Comparison of ENCODE assay signal across 1 cellular context in the genomic region with DNA sequence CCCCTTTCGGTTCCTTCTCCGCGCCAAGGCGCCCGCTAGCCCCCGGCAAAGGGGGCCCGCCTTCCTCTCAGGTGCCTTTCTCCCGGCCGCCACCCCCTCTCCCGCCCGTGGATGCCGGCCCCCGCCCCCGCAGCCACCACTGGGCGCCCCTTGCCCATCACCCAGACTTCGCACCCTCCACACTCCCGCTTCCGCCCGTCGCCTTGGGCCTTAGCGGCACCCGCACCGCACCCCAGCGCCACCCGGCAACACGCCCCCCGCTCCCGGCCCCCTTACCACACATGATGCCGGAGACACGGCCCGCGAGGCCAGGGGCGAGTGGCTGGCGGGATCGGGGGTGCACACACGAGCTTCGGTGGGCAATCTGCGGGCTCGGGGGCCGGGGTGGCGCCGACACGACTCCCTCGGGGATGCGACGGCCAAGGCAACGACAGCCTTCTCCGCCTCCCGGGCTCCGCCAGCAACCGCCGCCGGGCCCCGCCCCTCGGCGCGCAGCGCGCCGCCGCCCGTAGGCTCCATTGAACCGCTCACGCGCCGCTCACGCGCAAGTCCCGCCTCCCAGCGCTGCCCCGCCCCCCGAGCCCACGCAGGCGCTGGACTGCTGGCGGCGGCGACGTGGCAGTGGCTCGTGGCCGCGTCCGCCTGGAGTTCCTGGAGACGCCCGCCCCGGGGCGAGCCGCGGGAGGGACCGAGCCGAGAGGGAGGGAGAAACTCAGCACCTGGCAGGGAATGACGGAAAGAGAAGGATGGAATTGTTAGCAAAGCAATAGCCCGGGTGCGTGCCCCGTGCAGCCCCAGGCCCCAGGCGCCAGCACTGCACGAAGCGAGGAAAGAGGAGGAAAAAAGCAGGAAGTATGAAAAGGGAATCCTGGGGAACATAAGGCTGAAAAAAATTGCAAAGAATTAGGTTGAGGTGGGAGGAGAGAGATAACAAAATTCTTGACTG.
TF ChIP-seq lines count a peak whose summit lies in the region.

A gene (minus strand): TSS at position 439 of the 946 bp plus-strand sequence. CDS start 156 bp downstream, at position 283.

TF ChIP-seq in K562, 482 proteins besides CTCF, POLR2A, EP300 and RAD21 (continued from another document and continues in another):
- TF ChIP-seq ZNF766 (CRISPR knock-in tag; conservative IDR thresholded peaks at IDR 0.05) (peak; percentile 67; the same call in 1 of the 2 replicates), TEAD1 (CRISPR knock-in tag; IDR thresholded peaks at IDR 0.05) (peak in 1 of 2 experiments; percentile 68; a peak in 2 of 4 replicates), SIN3B (IDR thresholded peaks at IDR 0.05; ENCODE audit: low read depth) (0 out of 2 replicates have a peak, but pooled peaks have one; percentile 30), ZNF778 (CRISPR knock-in tag; IDR thresholded peaks at IDR 0.05) (no peak), GATAD2B (IDR thresholded peaks at IDR 0.05; ENCODE audit: borderline replicate concordance) (peak; percentile 94), PHF20 (IDR thresholded peaks at IDR 0.05; ENCODE audit: partially characterized antibody) (peak; percentile 33), ZNF232 (CRISPR knock-in tag; IDR thresholded peaks at IDR 0.05) (peak; percentile 75; the same call in 1 of the 2 replicates), NONO (IDR thresholded peaks at IDR 0.05; ENCODE audit: low read depth in 2 of 2, low read length in 1 of 2) (peak; percentile 33 to 75; a peak in 2 of 4 replicates), SRF (CRISPR knock-in tag; IDR thresholded peaks at IDR 0.05) (peak in 1 of 2 experiments; percentile 54; a peak in 1 of 4 replicates), NEUROD1 (IDR thresholded peaks at IDR 0.05; ENCODE audit: borderline replicate concordance, low read depth, low read length, partially characterized antibody) (peak; percentile 56), RBBP5 (IDR thresholded peaks at IDR 0.05; ENCODE audit: borderline replicate concordance, insufficient read depth, low read length, poor library complexity, severe bottlenecking) (peak; percentile 74), NFATC3 (IDR thresholded peaks at IDR 0.05) (0 out of 2 replicates have a peak, but pooled peaks have one; percentile 25), ZBTB1 (CRISPR knock-in tag; IDR thresholded peaks at IDR 0.05; ENCODE audit: borderline replicate concordance, low read depth) (peak; percentile 50; the same call in 1 of the 2 replicates), CTBP1 (IDR thresholded peaks at IDR 0.05; ENCODE audit: borderline replicate concordance) (peak; percentile 93), SMC3 (conservative IDR thresholded peaks at IDR 0.05; ENCODE audit: insufficient read depth, low read depth, low read length) (no peak), BCOR (IDR thresholded peaks at IDR 0.05) (0 out of 2 replicates have a peak, but pooled peaks have one; percentile 13), SOX6 (IDR thresholded peaks at IDR 0.05) (peak; percentile 43; the same call in 1 of the 2 replicates), PHB2 (IDR thresholded peaks at IDR 0.05; ENCODE audit: low read depth) (no peak), POLR2B (IDR thresholded peaks at IDR 0.05; ENCODE audit: low read depth, partially characterized antibody) (peak; percentile 89), CREM (IDR thresholded peaks at IDR 0.05; ENCODE audit: low read depth) (peak; percentile 79), SMARCA4 (IDR thresholded peaks at IDR 0.05) (peak; percentile 32; the same call in 1 of the 2 replicates), PHF8 (IDR thresholded peaks at IDR 0.05; ENCODE audit: borderline replicate concordance, low read length) (peak; percentile 89), TAF9B (IDR thresholded peaks at IDR 0.05; ENCODE audit: partially characterized antibody) (peak; percentile 49)
- TF ChIP-seq, protein P1, sequence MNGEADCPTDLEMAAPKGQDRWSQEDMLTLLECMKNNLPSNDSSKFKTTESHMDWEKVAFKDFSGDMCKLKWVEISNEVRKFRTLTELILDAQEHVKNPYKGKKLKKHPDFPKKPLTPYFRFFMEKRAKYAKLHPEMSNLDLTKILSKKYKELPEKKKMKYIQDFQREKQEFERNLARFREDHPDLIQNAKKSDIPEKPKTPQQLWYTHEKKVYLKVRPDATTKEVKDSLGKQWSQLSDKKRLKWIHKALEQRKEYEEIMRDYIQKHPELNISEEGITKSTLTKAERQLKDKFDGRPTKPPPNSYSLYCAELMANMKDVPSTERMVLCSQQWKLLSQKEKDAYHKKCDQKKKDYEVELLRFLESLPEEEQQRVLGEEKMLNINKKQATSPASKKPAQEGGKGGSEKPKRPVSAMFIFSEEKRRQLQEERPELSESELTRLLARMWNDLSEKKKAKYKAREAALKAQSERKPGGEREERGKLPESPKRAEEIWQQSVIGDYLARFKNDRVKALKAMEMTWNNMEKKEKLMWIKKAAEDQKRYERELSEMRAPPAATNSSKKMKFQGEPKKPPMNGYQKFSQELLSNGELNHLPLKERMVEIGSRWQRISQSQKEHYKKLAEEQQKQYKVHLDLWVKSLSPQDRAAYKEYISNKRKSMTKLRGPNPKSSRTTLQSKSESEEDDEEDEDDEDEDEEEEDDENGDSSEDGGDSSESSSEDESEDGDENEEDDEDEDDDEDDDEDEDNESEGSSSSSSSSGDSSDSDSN (IDR thresholded peaks at IDR 0.05; ENCODE audit: borderline replicate concordance in 1 of 2, low read depth in 2 of 2, low read length in 2 of 2), result 0 out of 4 replicates have a peak, but pooled peaks of 1 of the 2 experiments have one; percentile 35
- TF ChIP-seq, protein P2, sequence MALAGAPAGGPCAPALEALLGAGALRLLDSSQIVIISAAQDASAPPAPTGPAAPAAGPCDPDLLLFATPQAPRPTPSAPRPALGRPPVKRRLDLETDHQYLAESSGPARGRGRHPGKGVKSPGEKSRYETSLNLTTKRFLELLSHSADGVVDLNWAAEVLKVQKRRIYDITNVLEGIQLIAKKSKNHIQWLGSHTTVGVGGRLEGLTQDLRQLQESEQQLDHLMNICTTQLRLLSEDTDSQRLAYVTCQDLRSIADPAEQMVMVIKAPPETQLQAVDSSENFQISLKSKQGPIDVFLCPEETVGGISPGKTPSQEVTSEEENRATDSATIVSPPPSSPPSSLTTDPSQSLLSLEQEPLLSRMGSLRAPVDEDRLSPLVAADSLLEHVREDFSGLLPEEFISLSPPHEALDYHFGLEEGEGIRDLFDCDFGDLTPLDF (CRISPR knock-in tag; IDR thresholded peaks at IDR 0.05), result peak; percentile 76
- TF ChIP-seq, protein P3, sequence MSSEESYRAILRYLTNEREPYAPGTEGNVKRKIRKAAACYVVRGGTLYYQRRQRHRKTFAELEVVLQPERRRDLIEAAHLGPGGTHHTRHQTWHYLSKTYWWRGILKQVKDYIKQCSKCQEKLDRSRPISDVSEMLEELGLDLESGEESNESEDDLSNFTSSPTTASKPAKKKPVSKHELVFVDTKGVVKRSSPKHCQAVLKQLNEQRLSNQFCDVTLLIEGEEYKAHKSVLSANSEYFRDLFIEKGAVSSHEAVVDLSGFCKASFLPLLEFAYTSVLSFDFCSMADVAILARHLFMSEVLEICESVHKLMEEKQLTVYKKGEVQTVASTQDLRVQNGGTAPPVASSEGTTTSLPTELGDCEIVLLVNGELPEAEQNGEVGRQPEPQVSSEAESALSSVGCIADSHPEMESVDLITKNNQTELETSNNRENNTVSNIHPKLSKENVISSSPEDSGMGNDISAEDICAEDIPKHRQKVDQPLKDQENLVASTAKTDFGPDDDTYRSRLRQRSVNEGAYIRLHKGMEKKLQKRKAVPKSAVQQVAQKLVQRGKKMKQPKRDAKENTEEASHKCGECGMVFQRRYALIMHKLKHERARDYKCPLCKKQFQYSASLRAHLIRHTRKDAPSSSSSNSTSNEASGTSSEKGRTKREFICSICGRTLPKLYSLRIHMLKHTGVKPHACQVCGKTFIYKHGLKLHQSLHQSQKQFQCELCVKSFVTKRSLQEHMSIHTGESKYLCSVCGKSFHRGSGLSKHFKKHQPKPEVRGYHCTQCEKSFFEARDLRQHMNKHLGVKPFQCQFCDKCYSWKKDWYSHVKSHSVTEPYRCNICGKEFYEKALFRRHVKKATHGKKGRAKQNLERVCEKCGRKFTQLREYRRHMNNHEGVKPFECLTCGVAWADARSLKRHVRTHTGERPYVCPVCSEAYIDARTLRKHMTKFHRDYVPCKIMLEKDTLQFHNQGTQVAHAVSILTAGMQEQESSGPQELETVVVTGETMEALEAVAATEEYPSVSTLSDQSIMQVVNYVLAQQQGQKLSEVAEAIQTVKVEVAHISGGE (CRISPR knock-in tag; IDR thresholded peaks at IDR 0.05), result 0 out of 6 replicates have a peak, but pooled peaks of 1 of the 3 experiments have one; percentile 16
- TF ChIP-seq, protein P4, sequence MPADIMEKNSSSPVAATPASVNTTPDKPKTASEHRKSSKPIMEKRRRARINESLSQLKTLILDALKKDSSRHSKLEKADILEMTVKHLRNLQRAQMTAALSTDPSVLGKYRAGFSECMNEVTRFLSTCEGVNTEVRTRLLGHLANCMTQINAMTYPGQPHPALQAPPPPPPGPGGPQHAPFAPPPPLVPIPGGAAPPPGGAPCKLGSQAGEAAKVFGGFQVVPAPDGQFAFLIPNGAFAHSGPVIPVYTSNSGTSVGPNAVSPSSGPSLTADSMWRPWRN (IDR thresholded peaks at IDR 0.05; ENCODE audit: low read depth), result no peak
- TF ChIP-seq, protein P5, sequence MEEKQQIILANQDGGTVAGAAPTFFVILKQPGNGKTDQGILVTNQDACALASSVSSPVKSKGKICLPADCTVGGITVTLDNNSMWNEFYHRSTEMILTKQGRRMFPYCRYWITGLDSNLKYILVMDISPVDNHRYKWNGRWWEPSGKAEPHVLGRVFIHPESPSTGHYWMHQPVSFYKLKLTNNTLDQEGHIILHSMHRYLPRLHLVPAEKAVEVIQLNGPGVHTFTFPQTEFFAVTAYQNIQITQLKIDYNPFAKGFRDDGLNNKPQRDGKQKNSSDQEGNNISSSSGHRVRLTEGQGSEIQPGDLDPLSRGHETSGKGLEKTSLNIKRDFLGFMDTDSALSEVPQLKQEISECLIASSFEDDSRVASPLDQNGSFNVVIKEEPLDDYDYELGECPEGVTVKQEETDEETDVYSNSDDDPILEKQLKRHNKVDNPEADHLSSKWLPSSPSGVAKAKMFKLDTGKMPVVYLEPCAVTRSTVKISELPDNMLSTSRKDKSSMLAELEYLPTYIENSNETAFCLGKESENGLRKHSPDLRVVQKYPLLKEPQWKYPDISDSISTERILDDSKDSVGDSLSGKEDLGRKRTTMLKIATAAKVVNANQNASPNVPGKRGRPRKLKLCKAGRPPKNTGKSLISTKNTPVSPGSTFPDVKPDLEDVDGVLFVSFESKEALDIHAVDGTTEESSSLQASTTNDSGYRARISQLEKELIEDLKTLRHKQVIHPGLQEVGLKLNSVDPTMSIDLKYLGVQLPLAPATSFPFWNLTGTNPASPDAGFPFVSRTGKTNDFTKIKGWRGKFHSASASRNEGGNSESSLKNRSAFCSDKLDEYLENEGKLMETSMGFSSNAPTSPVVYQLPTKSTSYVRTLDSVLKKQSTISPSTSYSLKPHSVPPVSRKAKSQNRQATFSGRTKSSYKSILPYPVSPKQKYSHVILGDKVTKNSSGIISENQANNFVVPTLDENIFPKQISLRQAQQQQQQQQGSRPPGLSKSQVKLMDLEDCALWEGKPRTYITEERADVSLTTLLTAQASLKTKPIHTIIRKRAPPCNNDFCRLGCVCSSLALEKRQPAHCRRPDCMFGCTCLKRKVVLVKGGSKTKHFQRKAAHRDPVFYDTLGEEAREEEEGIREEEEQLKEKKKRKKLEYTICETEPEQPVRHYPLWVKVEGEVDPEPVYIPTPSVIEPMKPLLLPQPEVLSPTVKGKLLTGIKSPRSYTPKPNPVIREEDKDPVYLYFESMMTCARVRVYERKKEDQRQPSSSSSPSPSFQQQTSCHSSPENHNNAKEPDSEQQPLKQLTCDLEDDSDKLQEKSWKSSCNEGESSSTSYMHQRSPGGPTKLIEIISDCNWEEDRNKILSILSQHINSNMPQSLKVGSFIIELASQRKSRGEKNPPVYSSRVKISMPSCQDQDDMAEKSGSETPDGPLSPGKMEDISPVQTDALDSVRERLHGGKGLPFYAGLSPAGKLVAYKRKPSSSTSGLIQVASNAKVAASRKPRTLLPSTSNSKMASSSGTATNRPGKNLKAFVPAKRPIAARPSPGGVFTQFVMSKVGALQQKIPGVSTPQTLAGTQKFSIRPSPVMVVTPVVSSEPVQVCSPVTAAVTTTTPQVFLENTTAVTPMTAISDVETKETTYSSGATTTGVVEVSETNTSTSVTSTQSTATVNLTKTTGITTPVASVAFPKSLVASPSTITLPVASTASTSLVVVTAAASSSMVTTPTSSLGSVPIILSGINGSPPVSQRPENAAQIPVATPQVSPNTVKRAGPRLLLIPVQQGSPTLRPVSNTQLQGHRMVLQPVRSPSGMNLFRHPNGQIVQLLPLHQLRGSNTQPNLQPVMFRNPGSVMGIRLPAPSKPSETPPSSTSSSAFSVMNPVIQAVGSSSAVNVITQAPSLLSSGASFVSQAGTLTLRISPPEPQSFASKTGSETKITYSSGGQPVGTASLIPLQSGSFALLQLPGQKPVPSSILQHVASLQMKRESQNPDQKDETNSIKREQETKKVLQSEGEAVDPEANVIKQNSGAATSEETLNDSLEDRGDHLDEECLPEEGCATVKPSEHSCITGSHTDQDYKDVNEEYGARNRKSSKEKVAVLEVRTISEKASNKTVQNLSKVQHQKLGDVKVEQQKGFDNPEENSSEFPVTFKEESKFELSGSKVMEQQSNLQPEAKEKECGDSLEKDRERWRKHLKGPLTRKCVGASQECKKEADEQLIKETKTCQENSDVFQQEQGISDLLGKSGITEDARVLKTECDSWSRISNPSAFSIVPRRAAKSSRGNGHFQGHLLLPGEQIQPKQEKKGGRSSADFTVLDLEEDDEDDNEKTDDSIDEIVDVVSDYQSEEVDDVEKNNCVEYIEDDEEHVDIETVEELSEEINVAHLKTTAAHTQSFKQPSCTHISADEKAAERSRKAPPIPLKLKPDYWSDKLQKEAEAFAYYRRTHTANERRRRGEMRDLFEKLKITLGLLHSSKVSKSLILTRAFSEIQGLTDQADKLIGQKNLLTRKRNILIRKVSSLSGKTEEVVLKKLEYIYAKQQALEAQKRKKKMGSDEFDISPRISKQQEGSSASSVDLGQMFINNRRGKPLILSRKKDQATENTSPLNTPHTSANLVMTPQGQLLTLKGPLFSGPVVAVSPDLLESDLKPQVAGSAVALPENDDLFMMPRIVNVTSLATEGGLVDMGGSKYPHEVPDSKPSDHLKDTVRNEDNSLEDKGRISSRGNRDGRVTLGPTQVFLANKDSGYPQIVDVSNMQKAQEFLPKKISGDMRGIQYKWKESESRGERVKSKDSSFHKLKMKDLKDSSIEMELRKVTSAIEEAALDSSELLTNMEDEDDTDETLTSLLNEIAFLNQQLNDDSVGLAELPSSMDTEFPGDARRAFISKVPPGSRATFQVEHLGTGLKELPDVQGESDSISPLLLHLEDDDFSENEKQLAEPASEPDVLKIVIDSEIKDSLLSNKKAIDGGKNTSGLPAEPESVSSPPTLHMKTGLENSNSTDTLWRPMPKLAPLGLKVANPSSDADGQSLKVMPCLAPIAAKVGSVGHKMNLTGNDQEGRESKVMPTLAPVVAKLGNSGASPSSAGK (IDR thresholded peaks at IDR 0.05), result peak; percentile 73
